Comparison of ENCODE assay signal across 19 cellular contexts in the genomic region with DNA sequence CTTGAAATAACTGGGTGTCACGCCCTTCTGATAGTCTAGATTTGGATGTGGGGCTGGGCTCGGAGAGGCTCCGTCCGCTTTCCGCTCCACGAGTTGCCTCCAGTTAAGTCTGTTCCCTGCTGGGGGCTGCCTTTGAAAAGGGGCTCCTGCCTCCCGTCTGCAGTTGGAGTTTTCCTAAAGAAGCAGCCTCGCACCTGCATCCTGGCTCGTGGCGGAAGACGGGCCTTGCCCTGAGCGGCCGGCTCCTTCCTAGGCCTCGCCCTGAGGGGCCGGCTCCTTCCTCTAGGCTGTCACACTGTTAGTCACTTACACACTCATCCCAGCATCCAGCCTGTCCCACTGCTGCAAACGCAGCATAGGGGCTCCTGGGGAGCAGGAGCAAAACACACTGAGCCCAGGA.
A peak's percentile ranks its signal among the peaks of the same experiment; 100 is the strongest.
DNase-seq lines count a peak whose midpoint lies in the region; ATAC-seq and TF ChIP-seq lines count a peak whose summit lies in the region.
"Had no signal": no experiment of that assay in that cellular context is flagged by ENCODE, and none has a peak within 500 bp of the region (broad histone marks: within the 10 kb centered on the region; RNA-seq: fewer than 3 reads in every experiment).

No MANE protein-coding gene starts in this region.

- RAD21 ChIA-PET in HCT116 (lab: Charles Lee; ENCODE audit: low non-redundant PET in 1 of 2, low total read pairs in 2 of 2, uncharacterized antibody in 2 of 2, unreplicated experiment in 2 of 2) = no interaction called here

- 71 to 76% methylated on average over 10 to 16 of the region's 16 CpGs for WGBS in endodermal cell (ENCODE audit: insufficient coverage in 1 of 2, insufficient read length in 1 of 2), 2 experiments

- H3K79me2 ChIP-seq in HCT116 (ENCODE audit: insufficient read depth, low read length) = no peaks in the 10 kb centered on the region

- ATAC-seq in HCT116 (0 out of 2 replicates have a peak, but pooled peaks have one; percentile 50), mucosa of descending colon (peak; percentile 23)
- ATAC-seq: A549 had no signal

- H3K36me3 ChIP-seq in HCT116 (ENCODE audit: control insufficient read depth in 1 of 2, insufficient read depth in 2 of 2, low read length in 2 of 2) (no peaks in the 10 kb centered on the region), endodermal cell (ENCODE audit: control insufficient read depth, insufficient read depth, low read length) (no peaks in the 10 kb centered on the region), mucosa of descending colon (ENCODE audit: low read depth) (no peaks in the 10 kb centered on the region), WERI-Rb-1 (no peaks in the 10 kb centered on the region)
- H3K36me3 ChIP-seq: HAP-1 had no signal

- H3K4me2 ChIP-seq in HCT116 (ENCODE audit: low read length) = no peak overlapping the region
- H3K4me2 ChIP-seq: A549 had no signal

- CTCF ChIA-PET in HCT116 (lab: Charles Lee) = no interaction called here

- H3K27me3 ChIP-seq in HCT116 (ENCODE audit: insufficient read depth, low read length) = peaks cover 7% of the 10 kb centered on the region; the same call in 1 of the 2 replicates
- no peaks in the 10 kb centered on the region for H3K27me3 ChIP-seq in endodermal cell (ENCODE audit: control insufficient read depth, insufficient read depth, low read length, poor library complexity, severe bottlenecking)
- H3K27me3 ChIP-seq in WERI-Rb-1 (ENCODE audit: insufficient read depth, low read depth, severe bottlenecking) = no peaks in the 10 kb centered on the region

- TF ChIP-seq RAD21 in HCT116 (IDR thresholded peaks at IDR 0.05; ENCODE audit: low read depth) = no peak

- H3K9ac ChIP-seq in HCT116 (ENCODE audit: low read length) (no peak overlapping the region), endodermal cell (ENCODE audit: extremely low read depth, low read length, poor library complexity, severe bottlenecking) (no peak overlapping the region)
- H3K9ac ChIP-seq: GM23248 had no signal

- intact Hi-C loops in HCT116 (cut with micrococcal nuclease) = no loop called here
- intact Hi-C loops in mucosa of descending colon (cut with DNase I, micrococcal nuclease) = no loop called here
- intact Hi-C loops in posterior vena cava (cut with DNase I) = no loop called here

- H4K20me1 ChIP-seq in HCT116 (ENCODE audit: insufficient read depth) = no peaks in the 10 kb centered on the region

- DNase-seq in ELF-1 (ENCODE audit: low read depth, low spot score) (peak; percentile 62), HCT116 (ENCODE audit: low read depth, low spot score) (no peak), endodermal cell (peak; percentile 75), mucosa of descending colon (no peak), WERI-Rb-1 (no peak), posterior vena cava (ENCODE audit: low spot score) (no peak), SW 1271 (lab: John Stamatoyannopoulos, UW) (no peak), NCI-H2107 (lab: John Stamatoyannopoulos, UW) (no peak)
- DNase-seq: AML-193; Caco-2; CD4-positive, alpha-beta T cell; DMS153; DMS79; GF-D8; GM23248 had no signal

- no TSS peak for BruUV-seq in HCT116 (replicated peaks; lab: Mats Ljungman, UMichigan)

- TF ChIP-seq CTCF in HCT116 (IDR thresholded peaks at IDR 0.05 in 2 of 3, conservative IDR thresholded peaks at IDR 0.05 in 1 of 3; ENCODE audit: borderline replicate concordance in 1 of 3, insufficient read depth in 1 of 3, low read depth in 2 of 3, low read length in 2 of 3) (no peak), endodermal cell (conservative IDR thresholded peaks at IDR 0.05) (no peak), mucosa of descending colon (IDR thresholded peaks at IDR 0.05) (no peak), WERI-Rb-1 (IDR thresholded peaks at IDR 0.05; ENCODE audit: low read depth, low read length) (no peak)

- H3K4me1 ChIP-seq in HCT116 (ENCODE audit: control insufficient read depth in 1 of 2, insufficient read depth in 2 of 2, low read length in 2 of 2) (no peaks in the 10 kb centered on the region), endodermal cell (ENCODE audit: control insufficient read depth, insufficient read depth, low read length) (no peaks in the 10 kb centered on the region), mucosa of descending colon (ENCODE audit: low read depth) (no peaks in the 10 kb centered on the region)
- H3K4me1 ChIP-seq: A549, Caco-2, HAP-1 had no signal

- no peaks in the 10 kb centered on the region for H3K4me1 Mint-ChIP-seq in endodermal cell

- H3K9me3 Mint-ChIP-seq in endodermal cell = no peaks in the 10 kb centered on the region
- H3K9me3 Mint-ChIP-seq: CD4-positive, alpha-beta T cell had no signal

- H3K4me3 ChIP-seq in HCT116 (replicated peaks in 1 of 2; ENCODE audit: low read depth in 1 of 2, low read length in 2 of 2) (no peak overlapping the region), endodermal cell (ENCODE audit: low read length) (no peak overlapping the region), mucosa of descending colon (no peak overlapping the region), WERI-Rb-1 (ENCODE audit: low read depth, low read length) (no peak overlapping the region)
- H3K4me3 ChIP-seq: A549, GM23248, HAP-1 had no signal

- H3K36me3 Mint-ChIP-seq in endodermal cell (ENCODE audit: low read depth) = no peaks in the 10 kb centered on the region

- H3K27ac ChIP-seq in HCT116 (ENCODE audit: low read depth, low read length) (no peak overlapping the region), endodermal cell (ENCODE audit: low read depth, low read length) (no peak overlapping the region), WERI-Rb-1 (no peak overlapping the region)
- H3K27ac ChIP-seq: 22Rv1, A549, C4-2B, GM23248 had no signal

- H3K27me3 Mint-ChIP-seq in endodermal cell (ENCODE audit: insufficient read depth) = peaks cover 2% of the 10 kb centered on the region

- no peak overlapping the region for H3K4me3 Mint-ChIP-seq in endodermal cell
- H3K4me3 Mint-ChIP-seq: CD4-positive, alpha-beta T cell had no signal

- H2AFZ ChIP-seq in HCT116 (ENCODE audit: low read depth, low read length, poor library complexity, severe bottlenecking) = no peak overlapping the region
- H2AFZ ChIP-seq: GM23248 had no signal

- POLR2A ChIA-PET in HCT116 (lab: Charles Lee) = no interaction called here

- H3K27ac Mint-ChIP-seq in endodermal cell = no peak overlapping the region
- H3K27ac Mint-ChIP-seq: CD4-positive, alpha-beta T cell had no signal

- H3K9me2 ChIP-seq in HCT116 (ENCODE audit: insufficient read depth) = no peaks in the 10 kb centered on the region

- H3K9me3 ChIP-seq in HCT116 (ENCODE audit: control insufficient read depth in 1 of 2, insufficient read depth in 1 of 2, low read depth in 1 of 2, low read length in 2 of 2) (no peaks in the 10 kb centered on the region), endodermal cell (ENCODE audit: control insufficient read depth, low read length) (no peaks in the 10 kb centered on the region), mucosa of descending colon (no peaks in the 10 kb centered on the region), WERI-Rb-1 (ENCODE audit: severe bottlenecking) (no peaks in the 10 kb centered on the region)
- H3K9me3 ChIP-seq: A549, Caco-2, HAP-1 had no signal

- no peak for TF ChIP-seq POLR2A in HCT116 (IDR thresholded peaks at IDR 0.05; ENCODE audit: borderline replicate concordance, extremely low read depth, insufficient read depth, insufficient read length)

TF ChIP-seq in HCT116, 20 proteins besides CTCF, POLR2A, EP300 and RAD21:
- TF ChIP-seq YY1 (IDR thresholded peaks at IDR 0.05; ENCODE audit: extremely low read depth, insufficient replicate concordance, low read depth, low read length) = no peak
- TF ChIP-seq SRF (IDR thresholded peaks at IDR 0.05; ENCODE audit: low read depth) = no peak
- TF ChIP-seq FOSL1 (IDR thresholded peaks at IDR 0.05; ENCODE audit: low read depth) = no peak
- TF ChIP-seq TCF7L2 (IDR thresholded peaks at IDR 0.05; ENCODE audit: borderline replicate concordance, extremely low read depth, insufficient read depth, insufficient read length) = no peak
- no peak for TF ChIP-seq JUND (IDR thresholded peaks at IDR 0.05)
- no peak for TF ChIP-seq CEBPB (IDR thresholded peaks at IDR 0.05; ENCODE audit: low read depth)
- TF ChIP-seq EZH2 (IDR thresholded peaks at IDR 0.05) = no peak
- no peak for TF ChIP-seq ATF3 (IDR thresholded peaks at IDR 0.05)
- TF ChIP-seq SP1 (IDR thresholded peaks at IDR 0.05; ENCODE audit: low read depth) = no peak
- TF ChIP-seq CBX3 (IDR thresholded peaks at IDR 0.05; ENCODE audit: low read depth) = no peak
- TF ChIP-seq EZH2phosphoT487 (IDR thresholded peaks at IDR 0.05; ENCODE audit: borderline replicate concordance) = no peak
- TF ChIP-seq SIN3A (IDR thresholded peaks at IDR 0.05; ENCODE audit: low read depth) = no peak
- no peak for TF ChIP-seq POLR2AphosphoS5 (IDR thresholded peaks at IDR 0.05; ENCODE audit: low read depth, low read length)
- TF ChIP-seq ZFX (IDR thresholded peaks at IDR 0.05) = no peak
- TF ChIP-seq ZNF274 (IDR thresholded peaks at IDR 0.05; ENCODE audit: low read depth, low read length) = no peak
- no peak for TF ChIP-seq MAX (IDR thresholded peaks at IDR 0.05)
- no peak for TF ChIP-seq EGR1 (IDR thresholded peaks at IDR 0.05; ENCODE audit: low read depth)
- TF ChIP-seq ELF1 (IDR thresholded peaks at IDR 0.05; ENCODE audit: borderline replicate concordance, low read depth) = no peak

Comparison
In these comparisons a context has a peak if more than half of its experiments do, and no peak if none do; other contexts are left out.
1. DNase-seq: peak in ELF-1 (single experiment) and endodermal cell (single experiment); none in HCT116 (single experiment), mucosa of descending colon (0 of 3), WERI-Rb-1 (single experiment), posterior vena cava (single experiment), SW 1271 (0 of 2) and NCI-H2107 (single experiment).